ENCODE assay signal across 19 cellular contexts in genomic region chr15:71549697-71550096, GRCh38.
"Had no signal": no experiment of that assay in that cellular context is flagged by ENCODE, and none has a peak within 500 bp of the region (broad histone marks: within the 10 kb centered on the region; RNA-seq: fewer than 3 reads in every experiment).

No MANE protein-coding gene starts in this region.

- H3K4me3 Mint-ChIP-seq: activated CD4-positive, alpha-beta T cell treated with anti-CD3 and anti-CD28 coated beads, Interleukin-2, amount 10 ng/mL, durations not matched to agents 7 days and 5 days; activated CD8-positive, alpha-beta T cell treated with anti-CD3 and anti-CD28 coated beads, Interleukin-2, amount 10 ng/mL, durations not matched to agents 7 days and 5 days; activated naive CD4-positive, alpha-beta T cell treated with anti-CD3 and anti-CD28 coated beads for 36 hours; activated T-cell treated with anti-CD3 and anti-CD28 coated beads, Interleukin-2, amount 50 U/mL, for 4 hours; central memory CD8-positive, alpha-beta T cell; naive thymus-derived CD8-positive, alpha-beta T cell; stimulated activated naive B cell treated with anti-CD40 and anti-IgM and Interleukin-4, amounts not matched to agents 10 μg/mL and 1 μg/mL and 100 μg/mL, for 72 hours; T-helper 1 cell treated with Interleukin-12 subunit alpha and Interleukin-12 subunit beta and Interleukin-4 antibody, amounts not matched to agents 30 μg/mL and 1 μg/mL, for 36 hours had no signal

- H3K9me3 Mint-ChIP-seq: activated CD4-positive, alpha-beta T cell treated with anti-CD3 and anti-CD28 coated beads, Interleukin-2, amount 10 ng/mL, durations not matched to agents 7 days and 5 days; activated naive CD4-positive, alpha-beta T cell treated with anti-CD3 and anti-CD28 coated beads for 36 hours; activated T-cell treated with anti-CD3 and anti-CD28 coated beads, Interleukin-2, amount 50 U/mL, for 4 hours; T-helper 1 cell treated with Interleukin-12 subunit alpha and Interleukin-12 subunit beta and Interleukin-4 antibody, amounts not matched to agents 30 μg/mL and 1 μg/mL, for 36 hours had no signal

- ATAC-seq: activated CD4-positive, CD25-positive, alpha-beta regulatory T cell treated with anti-CD3 and anti-CD28 coated beads, Interleukin-2, amount 50 U/mL, for 24 hours; activated CD8-positive, alpha-beta T cell treated with anti-CD3 and anti-CD28 coated beads, Interleukin-2, amount 10 ng/mL, durations not matched to agents 7 days and 5 days; activated T-cell treated with anti-CD3 and anti-CD28 coated beads, Interleukin-2, amount 50 U/mL, for 4 hours; body of pancreas; gastroesophageal sphincter; naive thymus-derived CD8-positive, alpha-beta T cell; stimulated activated naive B cell treated with anti-CD40 and anti-IgM and Interleukin-4, amounts not matched to agents 10 μg/mL and 1 μg/mL and 100 μg/mL, for 72 hours had no signal

- H3K27ac ChIP-seq: body of pancreas, coronary artery, gastroesophageal sphincter, ovary, spleen, uterus had no signal

- H3K9me3 ChIP-seq: body of pancreas, gastroesophageal sphincter, ovary, spleen, uterus had no signal

- H3K4me1 Mint-ChIP-seq: activated CD4-positive, alpha-beta T cell treated with anti-CD3 and anti-CD28 coated beads, Interleukin-2, amount 10 ng/mL, durations not matched to agents 7 days and 5 days; central memory CD8-positive, alpha-beta T cell; stimulated activated naive B cell treated with anti-CD40 and anti-IgM and Interleukin-4, amounts not matched to agents 10 μg/mL and 1 μg/mL and 100 μg/mL, for 72 hours had no signal

- H3K4me3 ChIP-seq: body of pancreas, coronary artery, gastroesophageal sphincter, ovary, spleen, uterus had no signal

- H3K27me3 ChIP-seq: body of pancreas, gastroesophageal sphincter, ovary, uterus had no signal

- H3K36me3 Mint-ChIP-seq: naive thymus-derived CD8-positive, alpha-beta T cell; stimulated activated naive B cell treated with anti-CD40 and anti-IgM and Interleukin-4, amounts not matched to agents 10 μg/mL and 1 μg/mL and 100 μg/mL, for 72 hours had no signal

- DNase-seq: activated CD4-positive, alpha-beta T cell treated with anti-CD3 and anti-CD28 coated beads, Interleukin-2, amount 10 ng/mL, durations not matched to agents 7 days and 5 days; activated CD8-positive, alpha-beta T cell treated with anti-CD3 and anti-CD28 coated beads, Interleukin-2, amount 10 ng/mL, durations not matched to agents 7 days and 5 days; activated naive CD4-positive, alpha-beta T cell treated with anti-CD3 and anti-CD28 coated beads for 36 hours; activated T-cell treated with anti-CD3 and anti-CD28 coated beads, Interleukin-2, amount 50 U/mL, for 4 hours; body of pancreas; erythroblast; hippocampal formation; islet precursor cell; mesenchymal stem cell; naive thymus-derived CD8-positive, alpha-beta T cell; ovary; spleen; stimulated activated naive B cell treated with anti-CD40 and anti-IgM and Interleukin-4, amounts not matched to agents 10 μg/mL and 1 μg/mL and 100 μg/mL, for 72 hours; uterus had no signal

- H3K36me3 ChIP-seq: gastroesophageal sphincter, ovary, spleen, uterus had no signal

- H3K4me1 ChIP-seq: body of pancreas, spleen, uterus had no signal

- H3K27ac Mint-ChIP-seq: activated CD4-positive, alpha-beta T cell treated with anti-CD3 and anti-CD28 coated beads, Interleukin-2, amount 10 ng/mL, durations not matched to agents 7 days and 5 days; activated CD8-positive, alpha-beta T cell treated with anti-CD3 and anti-CD28 coated beads, Interleukin-2, amount 10 ng/mL, durations not matched to agents 7 days and 5 days; activated naive CD4-positive, alpha-beta T cell treated with anti-CD3 and anti-CD28 coated beads for 36 hours; stimulated activated naive B cell treated with anti-CD40 and anti-IgM and Interleukin-4, amounts not matched to agents 10 μg/mL and 1 μg/mL and 100 μg/mL, for 72 hours; T-helper 1 cell treated with Interleukin-12 subunit alpha and Interleukin-12 subunit beta and Interleukin-4 antibody, amounts not matched to agents 30 μg/mL and 1 μg/mL, for 36 hours had no signal
